ENCODE assay signal across 15 cellular contexts in genomic region chr6:7134999-7135735, GRCh38. TPM values are rescaled to one million over a fixed set of nuclear protein-coding genes. Genes with fewer than 3 reads are reported as not detected.
DNase-seq lines count a peak whose midpoint lies in the region; ATAC-seq and TF ChIP-seq lines count a peak whose summit lies in the region.
"Had no signal": no experiment of that assay in that cellular context is flagged by ENCODE, and none has a peak within 500 bp of the region (broad histone marks: within the 10 kb centered on the region; RNA-seq: fewer than 3 reads in every experiment).

No MANE protein-coding gene starts in this region.

- no peak for DNase-seq in right cardiac atrium
- DNase-seq in Right ventricle myocardium inferior (ENCODE audit: missing footprints) = no peak
- DNase-seq in RPMI8226 = peak; percentile 49
- no peak for DNase-seq in type B pancreatic cell (ENCODE audit: extremely low spot score, unreplicated experiment)
- no peak for DNase-seq in smooth muscle cell (lab: John Stamatoyannopoulos, UW; ENCODE audit: unreplicated experiment)
- no peak for DNase-seq in uterus
- no peak for DNase-seq in NAMALWA (ENCODE audit: low spot score)
- DNase-seq: activated T-cell treated with anti-CD3 and anti-CD28 coated beads for 4 hours, brain microvascular endothelial cell, kidney glomerular epithelial cell, NCI-H187, NCI-H748 treated with DMSO at 0.1 percent for 48 hours, SJCRH30 had no signal

- 90% methylated on average over 4 of the region's 4 CpGs for WGBS in right cardiac atrium
- WGBS in liver = 91% methylated on average over 4 of the region's 4 CpGs
- WGBS in smooth muscle cell (ENCODE audit: low lambda C conversion rate) = 91% methylated on average over 4 of the region's 4 CpGs

- TF ChIP-seq RAD21 in liver (IDR thresholded peaks at IDR 0.05) = no peak

- H3K36me3 ChIP-seq in liver (ENCODE audit: control insufficient read depth in 4 of 4, insufficient read depth in 3 of 4, low read depth in 1 of 4, low read length in 3 of 4) (no peaks in the 10 kb centered on the region), smooth muscle cell (ENCODE audit: low read depth) (no peaks in the 10 kb centered on the region), uterus (no peaks in the 10 kb centered on the region)
- H3K36me3 ChIP-seq: brain microvascular endothelial cell, SJCRH30 had no signal

- no peak overlapping the region for H2AFZ ChIP-seq in smooth muscle cell (ENCODE audit: low read depth)

- TF ChIP-seq CTCF in liver (IDR thresholded peaks at IDR 0.05; ENCODE audit: low read depth, low read length, missing input control) = no peak
- TF ChIP-seq CTCF in type B pancreatic cell (conservative IDR thresholded peaks at IDR 0.05) = no peak
- no peak for TF ChIP-seq CTCF in smooth muscle cell (IDR thresholded peaks at IDR 0.05; ENCODE audit: borderline replicate concordance, insufficient read depth, poor library complexity, severe bottlenecking)
- TF ChIP-seq CTCF in uterus (IDR thresholded peaks at IDR 0.05) = no peak

- H3K27ac Mint-ChIP-seq in type B pancreatic cell = peak overlapping the region; percentile 52

- ATAC-seq in right cardiac atrium (no peak), Right ventricle myocardium inferior (no peak)

- intact Hi-C loops in right cardiac atrium (cut with DNase I) = no loop called here
- intact Hi-C loops in Right ventricle myocardium inferior (cut with DNase I) = no loop called here
- intact Hi-C loops in uterus (cut with DNase I; ENCODE audit: low total_unique reads) = no loop called here

- H3K9me3 ChIP-seq in right cardiac atrium (ENCODE audit: control insufficient read depth, low read length) (no peaks in the 10 kb centered on the region), liver (ENCODE audit: control insufficient read depth in 4 of 4, low read length in 3 of 4) (no peaks in the 10 kb centered on the region), smooth muscle cell (replicated peaks; ENCODE audit: low read depth) (no peaks in the 10 kb centered on the region), uterus (no peaks in the 10 kb centered on the region)
- H3K9me3 ChIP-seq: SJCRH30 had no signal

- H3K4me1 ChIP-seq in right cardiac atrium (ENCODE audit: control insufficient read depth, insufficient read depth, low read length) (peaks cover 6% of the 10 kb centered on the region), liver (ENCODE audit: control insufficient read depth in 4 of 4, insufficient read depth in 4 of 4, low read length in 3 of 4) (peaks cover 16 to 63% (median 39%) of the 10 kb centered on the region in 4 donors), smooth muscle cell (ENCODE audit: low read depth) (peaks cover 18% of the 10 kb centered on the region), uterus (no peaks in the 10 kb centered on the region)
- H3K4me1 ChIP-seq: SJCRH30 had no signal

- H3K27me3 ChIP-seq in right cardiac atrium (ENCODE audit: control insufficient read depth, insufficient read depth) (no peaks in the 10 kb centered on the region), liver (ENCODE audit: control insufficient read depth in 4 of 4, insufficient read depth in 4 of 4, low read length in 3 of 4) (no peaks in the 10 kb centered on the region), smooth muscle cell (ENCODE audit: low read depth) (no peaks in the 10 kb centered on the region), uterus (no peaks in the 10 kb centered on the region)
- H3K27me3 ChIP-seq: brain microvascular endothelial cell, SJCRH30 had no signal

- H3K9me3 Mint-ChIP-seq in type B pancreatic cell = no peaks in the 10 kb centered on the region
- H3K9me3 Mint-ChIP-seq: neural crest cell had no signal

- no peak overlapping the region for H3K4me3 Mint-ChIP-seq in type B pancreatic cell
- H3K4me3 Mint-ChIP-seq: neural crest cell had no signal

- peaks cover 50% of the 10 kb centered on the region for H3K4me1 Mint-ChIP-seq in type B pancreatic cell (ENCODE audit: unreplicated experiment)

- H3K27me3 Mint-ChIP-seq in type B pancreatic cell = no peaks in the 10 kb centered on the region

- peaks cover 17% of the 10 kb centered on the region for H3F3A ChIP-seq in smooth muscle cell (ENCODE audit: low read depth)

- peaks cover 95% of the 10 kb centered on the region for H4K20me1 ChIP-seq in smooth muscle cell (ENCODE audit: low read depth)

- no peak overlapping the region for H3K4me2 ChIP-seq in smooth muscle cell

- H3K9ac ChIP-seq in liver (ENCODE audit: low read depth in 1 of 2, low read length in 2 of 2) = no peak overlapping the region
- no peak overlapping the region for H3K9ac ChIP-seq in smooth muscle cell (ENCODE audit: low read depth)

- no peak overlapping the region for H3K4me3 ChIP-seq in right cardiac atrium (ENCODE audit: low read length)
- no peak overlapping the region for H3K4me3 ChIP-seq in liver (ENCODE audit: low read depth in 1 of 3, low read length in 3 of 3)
- H3K4me3 ChIP-seq in smooth muscle cell = no peak overlapping the region
- H3K4me3 ChIP-seq in uterus = no peak overlapping the region
- H3K4me3 ChIP-seq: SJCRH30 had no signal

- peak overlapping the region; percentile 21 for H3K27ac ChIP-seq in right cardiac atrium (ENCODE audit: low read length)
- H3K27ac ChIP-seq in liver (ENCODE audit: low read depth in 1 of 2, low read length in 2 of 2) = peak overlapping the region; percentile 15 to 16
- no peak overlapping the region for H3K27ac ChIP-seq in smooth muscle cell (ENCODE audit: low read depth)
- no peak overlapping the region for H3K27ac ChIP-seq in uterus
- H3K27ac ChIP-seq: brain microvascular endothelial cell, SJCRH30 had no signal

- peaks cover 96% of the 10 kb centered on the region for H3K79me2 ChIP-seq in smooth muscle cell (ENCODE audit: low read depth)

- no peaks in the 10 kb centered on the region for H3K36me3 Mint-ChIP-seq in type B pancreatic cell

- TF ChIP-seq POLR2A in uterus (IDR thresholded peaks at IDR 0.05) = no peak

TF ChIP-seq in liver, 16 proteins besides CTCF, POLR2A, EP300 and RAD21:
- TF ChIP-seq FOXA1 (IDR thresholded peaks at IDR 0.05) = no peak
- no peak for TF ChIP-seq NR2F2 (IDR thresholded peaks at IDR 0.05)
- TF ChIP-seq FOXA2 (IDR thresholded peaks at IDR 0.05) = no peak
- no peak for TF ChIP-seq TAF1 (conservative IDR thresholded peaks at IDR 0.05)
- TF ChIP-seq GABPA (IDR thresholded peaks at IDR 0.05 in 1 of 2, conservative IDR thresholded peaks at IDR 0.05 in 1 of 2) = no peak
- no peak for TF ChIP-seq REST (IDR thresholded peaks at IDR 0.05)
- TF ChIP-seq ZBTB33 (IDR thresholded peaks at IDR 0.05) = no peak
- no peak for TF ChIP-seq HNF4A (conservative IDR thresholded peaks at IDR 0.05)
- TF ChIP-seq RXRA (IDR thresholded peaks at IDR 0.05) = no peak
- TF ChIP-seq SP1 (IDR thresholded peaks at IDR 0.05) = no peak
- TF ChIP-seq EGR1 (IDR thresholded peaks at IDR 0.05; ENCODE audit: low read depth in 2 of 2) = no peak
- TF ChIP-seq HNF4G (IDR thresholded peaks at IDR 0.05) = no peak
- no peak for TF ChIP-seq MAX (IDR thresholded peaks at IDR 0.05)

RNA-seq across cellular contexts. Expression of gene RREB1, which starts 27.4 kb away (rescaled TPM):
- total RNA-seq in right cardiac atrium (10 to 100 TPM; 35.3 to 40.4 (median 38.0) TPM), Right ventricle myocardium inferior (34.2 TPM), liver (10 to 100 TPM; 22.8 to 28.9 TPM), type B pancreatic cell (ENCODE audit: low replicate concordance) (43.9 and 67.0 TPM in 2 replicates), smooth muscle cell (19.8 and 26.1 TPM in 2 replicates), uterus (10 to 100 TPM; 15.1 to 65.9 (median 22.7) TPM)
- polyA plus RNA-seq in right cardiac atrium (7.8 TPM), liver (10 to 100 TPM; 10.1 to 11.8 TPM), smooth muscle cell (13.2 and 17.7 TPM in 2 replicates)

Comparison
In these comparisons a context has a peak if more than half of its experiments do, and no peak if none do; other contexts are left out.
1. H3K27ac ChIP-seq: peak in right cardiac atrium (single experiment) and liver (2 of 2); none in smooth muscle cell (single experiment) and uterus (0 of 2).